16 cellular contexts compared by ENCODE assay signal in genomic region chr2:189641565-189641964, GRCh38. TPM values are rescaled to one million over a fixed set of nuclear protein-coding genes. Genes with fewer than 3 reads are reported as not detected.
DNase-seq lines count a peak whose midpoint lies in the region; TF ChIP-seq lines count a peak whose summit lies in the region.
"Had no signal": no experiment of that assay in that cellular context is flagged by ENCODE, and none has a peak within 500 bp of the region (broad histone marks: within the 10 kb centered on the region; RNA-seq: fewer than 3 reads in every experiment).

No MANE protein-coding gene starts in this region.

- no peak for TF ChIP-seq POLR2A in esophagus muscularis mucosa (IDR thresholded peaks at IDR 0.05; ENCODE audit: low read depth)

- H3K4me3 ChIP-seq in esophagus muscularis mucosa, result no peak overlapping the region
- H3K4me3 ChIP-seq: neural progenitor cell, right lobe of liver, thoracic aorta had no signal

- H3K4me1 Mint-ChIP-seq in type B pancreatic cell (ENCODE audit: unreplicated experiment), result peaks cover 20% of the 10 kb centered on the region
- H3K4me1 Mint-ChIP-seq: B cell had no signal

- DNase-seq in stimulated activated CD4-positive, alpha-beta T cell treated with anti-CD3 and anti-CD28 coated beads, Interleukin-15, amount 100 ng/mL, for 48 hours (ENCODE audit: low read depth in 2 of 2), result peak; percentile 44 to 47
- DNase-seq in stimulated activated CD4-positive, alpha-beta T cell treated with anti-CD3 and anti-CD28 coated beads, Interleukin-2, amount 100 ng/mL, for 48 hours, result no peak
- peak; percentile 44 to 55 for DNase-seq in activated T-cell treated with anti-CD3 and anti-CD28 coated beads, Interleukin-2, amount 50 U/mL, for 48 hours
- DNase-seq in esophagus muscularis mucosa (ENCODE audit: extremely low spot score) (peak; percentile 42), type B pancreatic cell (ENCODE audit: extremely low spot score, unreplicated experiment) (no peak), COLO829 (ENCODE audit: low spot score) (no peak), A172 (ENCODE audit: low spot score) (no peak), glomerular visceral epithelial cell (ENCODE audit: extremely low spot score) (no peak)
- DNase-seq: central memory CD4-positive, alpha-beta T cell; DMS 273 treated with DMSO at 0.1 percent for 48 hours; KBM-7; NCI-H1105; right lobe of liver had no signal

- no peak for TF ChIP-seq EP300 in esophagus muscularis mucosa (IDR thresholded peaks at IDR 0.05)

- H3K9me3 ChIP-seq in esophagus muscularis mucosa, result no peaks in the 10 kb centered on the region
- H3K9me3 ChIP-seq: right lobe of liver, thoracic aorta had no signal

- no peaks in the 10 kb centered on the region for H3K36me3 ChIP-seq in esophagus muscularis mucosa
- H3K36me3 ChIP-seq: neural progenitor cell, right lobe of liver, thoracic aorta had no signal

- 76% methylated on average over 2 of the region's 2 CpGs for WGBS in esophagus muscularis mucosa

- H3K4me1 ChIP-seq in esophagus muscularis mucosa, result no peaks in the 10 kb centered on the region
- H3K4me1 ChIP-seq: right lobe of liver had no signal

- no peak overlapping the region for H3K27ac ChIP-seq in esophagus muscularis mucosa (replicated peaks in 1 of 4)
- H3K27ac ChIP-seq: right lobe of liver, thoracic aorta had no signal

- H3K27ac Mint-ChIP-seq in type B pancreatic cell, result peak overlapping the region; percentile 3
- H3K27ac Mint-ChIP-seq: B cell, neural progenitor cell had no signal

- no peaks in the 10 kb centered on the region for H3K9me3 Mint-ChIP-seq in type B pancreatic cell
- H3K9me3 Mint-ChIP-seq: neural progenitor cell had no signal

- no peak overlapping the region for H3K4me3 Mint-ChIP-seq in type B pancreatic cell
- H3K4me3 Mint-ChIP-seq: B cell, neural progenitor cell had no signal

- TF ChIP-seq CTCF in esophagus muscularis mucosa (IDR thresholded peaks at IDR 0.05), result no peak
- TF ChIP-seq CTCF in type B pancreatic cell (conservative IDR thresholded peaks at IDR 0.05), result no peak

- H3K36me3 Mint-ChIP-seq in type B pancreatic cell, result no peaks in the 10 kb centered on the region
- H3K36me3 Mint-ChIP-seq: neural progenitor cell had no signal

- no peaks in the 10 kb centered on the region for H3K27me3 ChIP-seq in esophagus muscularis mucosa
- H3K27me3 ChIP-seq: neural progenitor cell, right lobe of liver had no signal

- H3K27me3 Mint-ChIP-seq in type B pancreatic cell, result no peaks in the 10 kb centered on the region

- intact Hi-C loops in esophagus muscularis mucosa (cut with DNase I), result no loop called here

RNA-seq across cellular contexts. Expression of gene ASNSD1, which starts 19.7 kb away (rescaled TPM):
- total RNA-seq in esophagus muscularis mucosa (10 to 100 TPM; 39.6 to 51.9 (median 47.2) TPM), type B pancreatic cell (ENCODE audit: low replicate concordance) (35.4 and 38.5 TPM in 2 replicates)
- 113 and 114 TPM in 2 replicates for total RNA-seq in A172 (2014; rRNA removed; shearing (Covaris generic))

RNA-seq across cellular contexts. Expression of gene ANKAR, which starts 32.9 kb away (rescaled TPM):
- total RNA-seq in esophagus muscularis mucosa (10 to 100 TPM in 3 of 4 donors, 1 to 10 TPM in 1; 7.9 to 19.1 (median 11.2) TPM), type B pancreatic cell (ENCODE audit: low replicate concordance) (2.0 and 6.5 TPM in 2 replicates)
- total RNA-seq in A172 (2014; rRNA removed; shearing (Covaris generic)), result 4.7 and 14.5 TPM in 2 replicates

Comparison
In these comparisons a context has a peak if more than half of its experiments do, and no peak if none do; other contexts are left out.
1. DNase-seq: peak in stimulated activated CD4-positive, alpha-beta T cell treated with anti-CD3 and anti-CD28 coated beads, Interleukin-15, amount 100 ng/mL, for 48 hours (2 of 2), activated T-cell treated with anti-CD3 and anti-CD28 coated beads, Interleukin-2, amount 50 U/mL, for 48 hours (2 of 2) and esophagus muscularis mucosa (single experiment); none in stimulated activated CD4-positive, alpha-beta T cell treated with anti-CD3 and anti-CD28 coated beads, Interleukin-2, amount 100 ng/mL, for 48 hours (0 of 2), type B pancreatic cell (single experiment), COLO829 (single experiment), A172 (single experiment) and glomerular visceral epithelial cell (single experiment).